In genomic region chr4:138405439-138405838, GRCh38 we compare ENCODE assay signal across 9 cellular contexts.
DNase-seq lines count a peak whose midpoint lies in the region; ATAC-seq, FAIRE-seq and TF ChIP-seq lines count a peak whose summit lies in the region.
"Had no signal": no experiment of that assay in that cellular context is flagged by ENCODE, and none has a peak within 500 bp of the region (broad histone marks: within the 10 kb centered on the region; RNA-seq: fewer than 3 reads in every experiment).

No MANE protein-coding gene starts in this region.

- 75% methylated on average over 1 of the region's 1 CpG for WGBS in smooth muscle cell (ENCODE audit: low lambda C conversion rate)

- no peaks in the 10 kb centered on the region for H3K9me3 ChIP-seq in smooth muscle cell (replicated peaks; ENCODE audit: low read depth)

- peak; percentile 75 for FAIRE-seq in GM18507 (lab: Jason Lieb, UNC)

- no peaks in the 10 kb centered on the region for H4K20me1 ChIP-seq in smooth muscle cell (ENCODE audit: low read depth)

- no peak overlapping the region for H3K27ac ChIP-seq in smooth muscle cell (ENCODE audit: low read depth)

- TF ChIP-seq CTCF in epithelial cell of proximal tubule (conservative IDR thresholded peaks at IDR 0.05; ENCODE audit: low read depth, low read length) (no peak), smooth muscle cell (IDR thresholded peaks at IDR 0.05; ENCODE audit: borderline replicate concordance, insufficient read depth, poor library complexity, severe bottlenecking) (no peak)

- intact Hi-C loops in Right ventricle myocardium inferior (cut with DNase I), result loop anchor here (10.0 kb wide), 1 partner anchor 469 kb away; no protein-coding TSS in a partner anchor

- no peak for DNase-seq in GM18507 (ENCODE audit: extremely low spot score, insufficient read length, low read depth)
- peak; percentile 54 for DNase-seq in epithelial cell of proximal tubule (ENCODE audit: low read depth)
- no peak for DNase-seq in DMS53 treated with DMSO at 0.1 percent for 48 hours (lab: John Stamatoyannopoulos, UW; ENCODE audit: unreplicated experiment)
- DNase-seq in stimulated activated CD4-positive, alpha-beta T cell treated with anti-CD3 and anti-CD28 coated beads, Interleukin-15, amount 100 ng/mL, for 24 hours, result no peak
- DNase-seq in Right ventricle myocardium inferior (ENCODE audit: missing footprints), result no peak
- no peak for DNase-seq in smooth muscle cell (lab: John Stamatoyannopoulos, UW; ENCODE audit: unreplicated experiment)
- DNase-seq: posterior cingulate gyrus had no signal

- no peaks in the 10 kb centered on the region for H3K36me3 ChIP-seq in smooth muscle cell (ENCODE audit: low read depth)

- H3K27me3 ChIP-seq in smooth muscle cell (ENCODE audit: low read depth), result no peaks in the 10 kb centered on the region

- H3K4me1 ChIP-seq in smooth muscle cell (ENCODE audit: low read depth), result no peaks in the 10 kb centered on the region

- H3F3A ChIP-seq in smooth muscle cell (ENCODE audit: low read depth), result no peaks in the 10 kb centered on the region

- H3K9ac ChIP-seq in smooth muscle cell (ENCODE audit: low read depth), result no peak overlapping the region

- ATAC-seq in GM21737 (IDR thresholded peaks at IDR 0.05; ENCODE audit: unreplicated experiment), result peak; percentile 74
- peak; percentile 69 for ATAC-seq in HG03571 (IDR thresholded peaks at IDR 0.05; ENCODE audit: unreplicated experiment)
- ATAC-seq in Right ventricle myocardium inferior, result no peak

- H2AFZ ChIP-seq in smooth muscle cell (ENCODE audit: low read depth), result no peak overlapping the region

- no peak overlapping the region for H3K4me3 ChIP-seq in epithelial cell of proximal tubule (ENCODE audit: low read depth, low read length)
- no peak overlapping the region for H3K4me3 ChIP-seq in smooth muscle cell

- H3K4me2 ChIP-seq in smooth muscle cell, result no peak overlapping the region

- no peaks in the 10 kb centered on the region for H3K79me2 ChIP-seq in smooth muscle cell (ENCODE audit: low read depth)
